Comparison of ENCODE assay signal across 8 cellular contexts in genomic region chr20:32743237-32744112, GRCh38. TPM values are rescaled to one million over a fixed set of nuclear protein-coding genes. Genes with fewer than 3 reads are reported as not detected.
DNase-seq lines count a peak whose midpoint lies in the region; ATAC-seq, FAIRE-seq and TF ChIP-seq lines count a peak whose summit lies in the region.

COMMD7 (minus strand) TSS chr20:32743467; CDS start chr20:32743391, 76 bp downstream.

- H2AFZ ChIP-seq in MM.1S (ENCODE audit: low read length) = peak within 1 kb of the TSS; percentile 88

- no peak for FAIRE-seq in small intestine (lab: Jason Lieb, UNC)

- in situ Hi-C loops in brain microvascular endothelial cell (cut with HindIII; ENCODE audit: low pct_ligation_motif_present, low sequenced_read_pairs) = no loop called here

- peak within 1 kb of the TSS; percentile 85 to 98 (median 97) for H3K4me3 Mint-ChIP-seq in CD8-positive, alpha-beta memory T cell

- ATAC-seq in GM21447 (IDR thresholded peaks at IDR 0.05; ENCODE audit: unreplicated experiment) = peak; percentile 76

- H3K4me3 ChIP-seq in CD8-positive, alpha-beta memory T cell (ENCODE audit: low read length) = peak within 1 kb of the TSS; percentile 62
- peak within 1 kb of the TSS; percentile 81 for H3K4me3 ChIP-seq in MM.1S (ENCODE audit: low read length)
- H3K4me3 ChIP-seq in brain microvascular endothelial cell (ENCODE audit: low read depth, low read length) = peak within 1 kb of the TSS; percentile 75
- peak within 1 kb of the TSS; percentile 76 to 85 for H3K4me3 ChIP-seq in small intestine (ENCODE audit: low read depth in 1 of 2, low read length in 2 of 2)

- CTCF ChIA-PET in CD8-positive, alpha-beta memory T cell (lab: Charles Lee) = interaction anchor here (1.5 to 2.6 kb wide), 2 partner anchors 35 to 70 kb away, joined by 6 to 14 read pairs; partner anchors contain the start of gene C20orf203

- H4K20me1 ChIP-seq in MM.1S (ENCODE audit: insufficient read depth, low read length) = no peaks in the 10 kb centered on the region

- peaks cover 0 to 2% of the 10 kb centered on the region in 2 donors for H3K27me3 Mint-ChIP-seq in CD8-positive, alpha-beta memory T cell

- peaks cover 44% of the 10 kb centered on the region for H3K79me2 ChIP-seq in MM.1S (ENCODE audit: low read length)

- peak within 1 kb of the TSS; percentile 80 for H3K4me2 ChIP-seq in MM.1S (ENCODE audit: low read depth, low read length)

- H3K27ac ChIP-seq in CD8-positive, alpha-beta memory T cell (ENCODE audit: low read depth, low read length) = peak within 1 kb of the TSS; percentile 87
- H3K27ac ChIP-seq in MM.1S (ENCODE audit: low read length) (peak within 1 kb of the TSS; percentile 55; the same call in 1 of the 2 replicates), brain microvascular endothelial cell (peak within 1 kb of the TSS; percentile 38), small intestine (ENCODE audit: low read depth in 1 of 2, low read length in 1 of 2) (peak within 1 kb of the TSS; percentile 25 to 85)

- no peaks in the 10 kb centered on the region for H3K9me3 Mint-ChIP-seq in CD8-positive, alpha-beta memory T cell

- H3K4me1 ChIP-seq in CD8-positive, alpha-beta memory T cell (ENCODE audit: insufficient read depth, low read length) = peaks cover 31% of the 10 kb centered on the region
- peaks cover 5% of the 10 kb centered on the region for H3K4me1 ChIP-seq in MM.1S (ENCODE audit: low read length)
- no peaks in the 10 kb centered on the region for H3K4me1 ChIP-seq in small intestine (ENCODE audit: control insufficient read depth in 2 of 2, insufficient read depth in 1 of 2, low read depth in 1 of 2, low read length in 1 of 2)

- no peaks in the 10 kb centered on the region for H3K36me3 ChIP-seq in CD8-positive, alpha-beta memory T cell (ENCODE audit: insufficient read depth, low read length)
- no peaks in the 10 kb centered on the region for H3K36me3 ChIP-seq in MM.1S (replicated peaks; ENCODE audit: insufficient read depth, low read length)
- no peaks in the 10 kb centered on the region for H3K36me3 ChIP-seq in brain microvascular endothelial cell (replicated peaks)
- no peaks in the 10 kb centered on the region for H3K36me3 ChIP-seq in small intestine (ENCODE audit: control insufficient read depth in 2 of 2, insufficient read depth in 2 of 2, low read length in 2 of 2)

- 1% methylated on average over 42 to 64 of the region's 64 CpGs for WGBS in small intestine, 3 donors

- H3K4me1 Mint-ChIP-seq in CD8-positive, alpha-beta memory T cell = peaks cover 30 to 43% (median 39%) of the 10 kb centered on the region in 3 donors

- TF ChIP-seq CTCF in MM.1S (IDR thresholded peaks at IDR 0.05; ENCODE audit: low read length) (no peak), brain microvascular endothelial cell (IDR thresholded peaks at IDR 0.05; ENCODE audit: low read depth, low read length, missing control alignments) (no peak)

- POLR2A ChIA-PET in CD8-positive, alpha-beta memory T cell (lab: Charles Lee) = interaction anchor here (0.5 to 2.2 kb wide), 6 partner anchors 17 to 207 kb away, joined by 3 to 9 read pairs (median 4); partner anchors contain the start of gene DNMT3B

- DNase-seq in CD8-positive, alpha-beta memory T cell = peak; percentile 35 to 70 (median 51)
- DNase-seq in MM.1S (peak; percentile 86), UCSD-AML1 (lab: John Stamatoyannopoulos, UW; ENCODE audit: unreplicated experiment) (peak; percentile 71), brain microvascular endothelial cell (peak; percentile 22), iPS-NIHi11 (ENCODE audit: low spot score) (peak; percentile 63), small intestine (peak; percentile 42), GOT3 (lab: John Stamatoyannopoulos, UW) (no peak)

- H3K9me2 ChIP-seq in MM.1S (replicated peaks; ENCODE audit: insufficient read depth, low read length) = no peaks in the 10 kb centered on the region

- H3K9ac ChIP-seq in MM.1S (ENCODE audit: low read length) = peak within 1 kb of the TSS; percentile 86

- H3K36me3 Mint-ChIP-seq in CD8-positive, alpha-beta memory T cell = peaks cover 0 to 7% (median 0%) of the 10 kb centered on the region in 3 donors

- no peaks in the 10 kb centered on the region; the same call in 1 of the 2 replicates for H3F3A ChIP-seq in MM.1S (ENCODE audit: insufficient read depth, low read length)

- no peaks in the 10 kb centered on the region for H3K27me3 ChIP-seq in CD8-positive, alpha-beta memory T cell (ENCODE audit: insufficient read depth, low read length, poor library complexity, severe bottlenecking)
- H3K27me3 ChIP-seq in MM.1S (replicated peaks; ENCODE audit: insufficient read depth, low read length) (no peaks in the 10 kb centered on the region), brain microvascular endothelial cell (replicated peaks) (no peaks in the 10 kb centered on the region), small intestine (ENCODE audit: control insufficient read depth in 2 of 2, insufficient read depth in 2 of 2, low read length in 2 of 2) (no peaks in the 10 kb centered on the region)

- H3K27ac Mint-ChIP-seq in CD8-positive, alpha-beta memory T cell = peak within 1 kb of the TSS; percentile 84 to 99 (median 98)

- no peaks in the 10 kb centered on the region for H3K9me3 ChIP-seq in CD8-positive, alpha-beta memory T cell (ENCODE audit: low read length)
- H3K9me3 ChIP-seq in MM.1S (replicated peaks; ENCODE audit: insufficient read depth, low read length) (no peaks in the 10 kb centered on the region), small intestine (ENCODE audit: control insufficient read depth, low read depth) (no peaks in the 10 kb centered on the region)

RNA-seq across cellular contexts. Expression of gene COMMD7, which starts in this region (rescaled TPM):
- total RNA-seq in CD8-positive, alpha-beta memory T cell = 10 to 100 TPM; 33.8 to 35.6 TPM
- 105 TPM for polyA plus RNA-seq in CD8-positive, alpha-beta memory T cell
- 10 to 100 TPM; 24.2 to 42.1 (median 33.8) TPM for polyA plus RNA-seq in small intestine
